Comparison of ENCODE assay signal across 22 cellular contexts in the genomic region with DNA sequence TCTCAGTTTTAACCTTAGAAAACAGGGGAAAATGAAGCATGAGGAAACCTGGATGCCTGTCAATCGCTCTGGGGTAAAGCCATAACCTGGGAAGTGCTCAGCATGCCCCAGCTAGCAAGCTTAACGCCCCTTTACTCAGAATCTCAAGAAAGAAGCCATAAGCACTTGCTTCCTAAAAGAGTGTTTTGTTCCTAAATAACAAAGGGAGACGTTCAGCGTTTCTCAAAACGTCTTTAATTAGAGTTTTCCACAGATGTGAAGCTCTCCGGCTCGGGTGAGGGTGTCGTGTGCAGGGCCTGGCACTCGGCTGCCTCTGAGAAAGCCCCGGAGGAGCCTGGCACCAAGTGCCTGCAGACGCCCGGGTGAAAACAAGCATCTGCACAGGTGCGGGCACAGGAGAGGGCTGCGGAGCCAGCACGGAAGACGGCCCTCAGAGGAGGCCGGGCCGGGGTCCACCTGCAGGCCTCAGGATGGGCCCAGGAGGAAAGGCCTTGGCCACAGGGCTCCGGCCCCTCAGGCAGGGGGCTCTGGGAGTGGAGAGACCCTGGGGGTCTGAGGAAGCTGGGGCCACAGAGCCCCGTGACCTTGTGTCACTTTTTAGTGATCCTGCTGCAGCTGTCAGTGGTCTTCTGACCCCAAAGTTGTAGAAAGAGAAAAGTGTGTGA. TPM values are rescaled to one million over a fixed set of nuclear protein-coding genes. Genes with fewer than 3 reads are reported as not detected.
DNase-seq lines count a peak whose midpoint lies in the region; ATAC-seq and TF ChIP-seq lines count a peak whose summit lies in the region.
"Had no signal": no experiment of that assay in that cellular context is flagged by ENCODE, and none has a peak within 500 bp of the region (broad histone marks: within the 10 kb centered on the region; RNA-seq: fewer than 3 reads in every experiment).

No MANE protein-coding gene starts in this region.

- POLR2A ChIA-PET in activated naive CD8-positive, alpha-beta T cell treated with anti-CD3 and anti-CD28 coated beads, Interleukin-2, amount 10 ng/mL, durations not matched to agents 7 days and 5 days (lab: Charles Lee): no interaction called here

- H3K4me1 ChIP-seq in lower lobe of right lung (peaks cover 80% of the 10 kb centered on the region), transverse colon (peaks cover 60 to 94% (median 85%) of the 10 kb centered on the region in 4 donors)

- WGBS in transverse colon (ENCODE audit: low coverage in 1 of 2), 2 donors: 69 to 70% methylated on average over 2 to 16 of the region's 20 CpGs

- no peak overlapping the region for H3K27ac Mint-ChIP-seq in activated naive CD8-positive, alpha-beta T cell treated with anti-CD3 and anti-CD28 coated beads, Interleukin-2, amount 10 ng/mL, durations not matched to agents 7 days and 5 days
- no peak overlapping the region for H3K27ac Mint-ChIP-seq in activated naive CD8-positive, alpha-beta T cell treated with anti-CD3 and anti-CD28 coated beads, Interleukin-2, amount 50 U/mL, for 24 hours
- H3K27ac Mint-ChIP-seq: activated B cell treated with CpG ODN at 0.5 μM for 24 hours; activated naive CD4-positive, alpha-beta T cell treated with anti-CD3 and anti-CD28 coated beads for 36 hours; CD8-positive, alpha-beta T cell; T-helper 1 cell treated with Interleukin-12 subunit alpha and Interleukin-12 subunit beta and Interleukin-4 antibody, amounts not matched to agents 30 μg/mL and 1 μg/mL, for 36 hours had no signal

- no peak for TF ChIP-seq EP300 in transverse colon (IDR thresholded peaks at IDR 0.05; ENCODE audit: low read depth)

- no peak for ATAC-seq in activated naive CD8-positive, alpha-beta T cell treated with anti-CD3 and anti-CD28 coated beads, Interleukin-2, amount 10 ng/mL, durations not matched to agents 7 days and 5 days (ENCODE audit: low read depth)
- ATAC-seq in activated naive CD8-positive, alpha-beta T cell treated with anti-CD3 and anti-CD28 coated beads, Interleukin-2, amount 50 U/mL, for 24 hours: no peak
- ATAC-seq in lower lobe of right lung (no peak), GM21515 (IDR thresholded peaks at IDR 0.05; ENCODE audit: unreplicated experiment) (no peak)
- ATAC-seq in activated T-cell treated with anti-CD3 and anti-CD28 coated beads, Interleukin-2, amount 50 U/mL, for 4 hours: no peak
- ATAC-seq: CD8-positive, alpha-beta T cell; foreskin keratinocyte had no signal

- H3K27ac ChIP-seq in cingulate gyrus (ENCODE audit: low read depth, low read length) (peak overlapping the region; percentile 21), lower lobe of right lung (no peak overlapping the region), transverse colon (peak overlapping the region; percentile 56 to 95 (median 64))
- H3K27ac ChIP-seq: brain microvascular endothelial cell, foreskin keratinocyte had no signal

- H3K9me3 ChIP-seq in lower lobe of right lung (no peaks in the 10 kb centered on the region), transverse colon (no peaks in the 10 kb centered on the region)
- H3K9me3 ChIP-seq: sigmoid colon had no signal

- DNase-seq in activated naive CD8-positive, alpha-beta T cell treated with anti-CD3 and anti-CD28 coated beads, Interleukin-2, amount 10 ng/mL, durations not matched to agents 7 days and 5 days: peak; percentile 20
- no peak for DNase-seq in activated naive CD8-positive, alpha-beta T cell treated with anti-CD3 and anti-CD28 coated beads, Interleukin-2, amount 50 U/mL, for 24 hours
- peak; percentile 31 for DNase-seq in lower lobe of right lung
- DNase-seq in transverse colon: no peak
- DNase-seq in NCI-H2029 (lab: John Stamatoyannopoulos, UW): no peak
- no peak for DNase-seq in activated T-cell treated with anti-CD3 and anti-CD28 coated beads, Interleukin-2, amount 50 U/mL, for 4 hours
- DNase-seq: activated B cell treated with CpG ODN at 0.5 μM for 24 hours; activated naive CD4-positive, alpha-beta T cell treated with anti-CD3 and anti-CD28 coated beads for 36 hours; brain microvascular endothelial cell; foreskin keratinocyte; KBM-7; mesendoderm; NCI-H1105 treated with DMSO at 0.1 percent for 48 hours; NCI-H226; SHP77 treated with DMSO at 0.1 percent for 48 hours; sigmoid colon; stimulated activated CD4-positive, alpha-beta T cell treated with anti-CD3 and anti-CD28 coated beads, Interleukin-4, amount 100 ng/mL, for 1 hour; trophoblast cell had no signal

- H3K9me3 Mint-ChIP-seq in activated naive CD8-positive, alpha-beta T cell treated with anti-CD3 and anti-CD28 coated beads, Interleukin-2, amount 10 ng/mL, durations not matched to agents 7 days and 5 days: peaks cover 16% of the 10 kb centered on the region
- peaks cover 11% of the 10 kb centered on the region for H3K9me3 Mint-ChIP-seq in activated naive CD8-positive, alpha-beta T cell treated with anti-CD3 and anti-CD28 coated beads, Interleukin-2, amount 50 U/mL, for 24 hours
- H3K9me3 Mint-ChIP-seq in activated T-cell treated with anti-CD3 and anti-CD28 coated beads, Interleukin-2, amount 50 U/mL, for 4 hours: no peaks in the 10 kb centered on the region
- H3K9me3 Mint-ChIP-seq: activated B cell treated with CpG ODN at 0.5 μM for 24 hours; CD8-positive, alpha-beta T cell had no signal

- intact Hi-C loops in lower lobe of right lung (cut with DNase I) (no loop called here), transverse colon (cut with DNase I; ENCODE audit: low total_unique reads) (no loop called here)

- H3K36me3 Mint-ChIP-seq in activated naive CD8-positive, alpha-beta T cell treated with anti-CD3 and anti-CD28 coated beads, Interleukin-2, amount 10 ng/mL, durations not matched to agents 7 days and 5 days: no peaks in the 10 kb centered on the region
- no peaks in the 10 kb centered on the region for H3K36me3 Mint-ChIP-seq in activated naive CD8-positive, alpha-beta T cell treated with anti-CD3 and anti-CD28 coated beads, Interleukin-2, amount 50 U/mL, for 24 hours (ENCODE audit: low read depth)
- no peaks in the 10 kb centered on the region for H3K36me3 Mint-ChIP-seq in activated T-cell treated with anti-CD3 and anti-CD28 coated beads, Interleukin-2, amount 50 U/mL, for 4 hours (ENCODE audit: insufficient read depth)
- H3K36me3 Mint-ChIP-seq: CD8-positive, alpha-beta T cell had no signal

- H3K4me3 ChIP-seq in lower lobe of right lung (no peak overlapping the region), transverse colon (no peak overlapping the region)
- H3K4me3 ChIP-seq: sigmoid colon had no signal

- H3K4me3 Mint-ChIP-seq in activated naive CD8-positive, alpha-beta T cell treated with anti-CD3 and anti-CD28 coated beads, Interleukin-2, amount 10 ng/mL, durations not matched to agents 7 days and 5 days: no peak overlapping the region
- H3K4me3 Mint-ChIP-seq in activated naive CD8-positive, alpha-beta T cell treated with anti-CD3 and anti-CD28 coated beads, Interleukin-2, amount 50 U/mL, for 24 hours: no peak overlapping the region
- no peak overlapping the region for H3K4me3 Mint-ChIP-seq in activated T-cell treated with anti-CD3 and anti-CD28 coated beads, Interleukin-2, amount 50 U/mL, for 4 hours
- H3K4me3 Mint-ChIP-seq: activated B cell treated with CpG ODN at 0.5 μM for 24 hours; activated naive CD4-positive, alpha-beta T cell treated with anti-CD3 and anti-CD28 coated beads for 36 hours; CD8-positive, alpha-beta T cell; T-helper 1 cell treated with Interleukin-12 subunit alpha and Interleukin-12 subunit beta and Interleukin-4 antibody, amounts not matched to agents 30 μg/mL and 1 μg/mL, for 36 hours had no signal

- H3K36me3 ChIP-seq in lower lobe of right lung (no peaks in the 10 kb centered on the region), transverse colon (no peaks in the 10 kb centered on the region)
- H3K36me3 ChIP-seq: brain microvascular endothelial cell, sigmoid colon had no signal

- in situ Hi-C loops in transverse colon (cut with MboI; ENCODE audit: low pct_ligation_motif_present in 1 of 4, low pct_unique_long_range_greater_than_20kb in 1 of 4, low sequenced_read_pairs in 3 of 4): no loop called here

- peaks cover 32% of the 10 kb centered on the region for H3K27me3 Mint-ChIP-seq in activated naive CD8-positive, alpha-beta T cell treated with anti-CD3 and anti-CD28 coated beads, Interleukin-2, amount 10 ng/mL, durations not matched to agents 7 days and 5 days
- H3K27me3 Mint-ChIP-seq in activated naive CD8-positive, alpha-beta T cell treated with anti-CD3 and anti-CD28 coated beads, Interleukin-2, amount 50 U/mL, for 24 hours: peaks cover 24% of the 10 kb centered on the region
- H3K27me3 Mint-ChIP-seq in activated T-cell treated with anti-CD3 and anti-CD28 coated beads, Interleukin-2, amount 50 U/mL, for 4 hours (ENCODE audit: low read depth): peaks cover 16% of the 10 kb centered on the region

- TF ChIP-seq CTCF in lower lobe of right lung (IDR thresholded peaks at IDR 0.05): no peak
- TF ChIP-seq CTCF in transverse colon (IDR thresholded peaks at IDR 0.05): no peak

- H3K4me1 Mint-ChIP-seq in activated naive CD8-positive, alpha-beta T cell treated with anti-CD3 and anti-CD28 coated beads, Interleukin-2, amount 10 ng/mL, durations not matched to agents 7 days and 5 days: peaks cover 15% of the 10 kb centered on the region
- peaks cover 16% of the 10 kb centered on the region for H3K4me1 Mint-ChIP-seq in activated naive CD8-positive, alpha-beta T cell treated with anti-CD3 and anti-CD28 coated beads, Interleukin-2, amount 50 U/mL, for 24 hours
- H3K4me1 Mint-ChIP-seq in activated T-cell treated with anti-CD3 and anti-CD28 coated beads, Interleukin-2, amount 50 U/mL, for 4 hours (ENCODE audit: low read depth): peaks cover 22% of the 10 kb centered on the region

- no peak for TF ChIP-seq POLR2A in transverse colon (IDR thresholded peaks at IDR 0.05)

- no peaks in the 10 kb centered on the region for H3K27me3 ChIP-seq in lower lobe of right lung (ENCODE audit: low read depth)
- no peaks in the 10 kb centered on the region for H3K27me3 ChIP-seq in transverse colon
- H3K27me3 ChIP-seq: brain microvascular endothelial cell, foreskin keratinocyte, sigmoid colon had no signal

RNA-seq across cellular contexts. Expression of a gene that starts 6.2 kb away (rescaled TPM):
- total RNA-seq in activated naive CD8-positive, alpha-beta T cell treated with anti-CD3 and anti-CD28 coated beads, Interleukin-2, amount 10 ng/mL, durations not matched to agents 7 days and 5 days: 1 to 10 TPM; 2.1 to 2.6 TPM
- 111 TPM for total RNA-seq in lower lobe of right lung
- total RNA-seq in transverse colon: 100 to 1,000 TPM; 152 to 284 (median 169) TPM
- total RNA-seq in activated T-cell treated with anti-CD3 and anti-CD28 coated beads, Interleukin-2, amount 50 U/mL, for 4 hours: under 1 TPM; 0.61 to 0.84 (median 0.71) TPM

Comparison
In these comparisons a context has a peak if more than half of its experiments do, and no peak if none do; other contexts are left out.
1. DNase-seq: peak in activated naive CD8-positive, alpha-beta T cell treated with anti-CD3 and anti-CD28 coated beads, Interleukin-2, amount 10 ng/mL, durations not matched to agents 7 days and 5 days (single experiment) and lower lobe of right lung (single experiment); none in activated naive CD8-positive, alpha-beta T cell treated with anti-CD3 and anti-CD28 coated beads, Interleukin-2, amount 50 U/mL, for 24 hours (single experiment), transverse colon (single experiment), NCI-H2029 (single experiment) and activated T-cell treated with anti-CD3 and anti-CD28 coated beads, Interleukin-2, amount 50 U/mL, for 4 hours (single experiment).
2. RNA of a gene that starts 6.2 kb away (total RNA-seq): 152 to 284 TPM in transverse colon and 111 TPM in lower lobe of right lung (single experiment); 2.1 to 2.6 TPM in activated naive CD8-positive, alpha-beta T cell treated with anti-CD3 and anti-CD28 coated beads, Interleukin-2, amount 10 ng/mL, durations not matched to agents 7 days and 5 days and 0.61 to 0.84 TPM in activated T-cell treated with anti-CD3 and anti-CD28 coated beads, Interleukin-2, amount 50 U/mL, for 4 hours; every median in the first group is over 10 times any median in the second.